ENCODE assay signal across 22 cellular contexts in the genomic region with DNA sequence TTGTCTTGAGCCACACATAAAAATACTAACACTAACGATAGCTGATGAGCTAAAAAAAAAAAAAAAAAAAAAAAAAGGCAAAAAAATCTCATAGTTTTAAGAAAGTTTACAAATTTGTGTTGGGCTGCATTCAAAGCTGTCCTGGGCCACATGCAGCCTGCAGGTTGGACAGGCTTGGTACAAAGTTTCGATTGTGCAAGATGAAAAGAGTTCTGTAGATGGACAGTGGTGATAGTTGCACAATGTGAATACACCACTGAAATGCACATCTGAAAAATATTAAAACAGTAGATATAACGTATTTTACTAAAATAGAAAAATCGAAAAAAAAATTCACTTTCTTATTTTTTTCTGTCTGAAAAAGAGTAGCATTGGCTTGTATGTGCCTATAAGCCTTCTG.
"Had no signal": no experiment of that assay in that cellular context is flagged by ENCODE, and none has a peak within 500 bp of the region (broad histone marks: within the 10 kb centered on the region; RNA-seq: fewer than 3 reads in every experiment).

No MANE protein-coding gene starts in this region.

- ATAC-seq: activated CD4-positive, alpha-beta T cell treated with anti-CD3 and anti-CD28 coated beads for 36 hours; activated naive CD4-positive, alpha-beta T cell treated with anti-CD3 and anti-CD28 coated beads, Interleukin-2, amount 50 U/mL, for 72 hours; activated T-helper 17 cell treated with anti-CD3 and anti-CD28 coated beads, Interleukin-2, amount 50 U/mL, for 72 hours had no signal

- FAIRE-seq: colon, kidney had no signal

- H3K27me3 ChIP-seq: adrenal gland, ascending aorta, brain microvascular endothelial cell, neutrophil, ovary, right atrium auricular region, thyroid gland had no signal

- H3K9me3 ChIP-seq: adrenal gland, psoas muscle, thyroid gland had no signal

- H3K27ac ChIP-seq: adrenal gland, ascending aorta, brain microvascular endothelial cell, neutrophil, ovary, psoas muscle, right atrium auricular region, thyroid gland had no signal

- H3K4me3 ChIP-seq: adrenal gland, ascending aorta, lung, ovary, psoas muscle, right atrium auricular region, thyroid gland had no signal

- DNase-seq: activated B cell treated with CpG ODN at 0.5 μM for 24 hours; activated CD4-positive, alpha-beta T cell treated with anti-CD3 and anti-CD28 coated beads for 36 hours; activated CD4-positive, alpha-beta T cell treated with anti-CD3 and anti-CD28 coated beads, Interleukin-2, amount 50 U/mL, for 4 hours; activated CD8-positive, alpha-beta memory T cell treated with anti-CD3 and anti-CD28 coated beads for 24 hours; activated CD8-positive, alpha-beta memory T cell treated with anti-CD3 and anti-CD28 coated beads, Interleukin-2, amount 50 U/mL, for 4 hours; activated T-cell treated with anti-CD3 and anti-CD28 coated beads, Interleukin-2, amount 50 U/mL, for 24 hours; adrenal gland; brain microvascular endothelial cell; kidney; ovary; psoas muscle; stimulated activated CD4-positive, alpha-beta T cell treated with anti-CD3 and anti-CD28 coated beads, Interleukin-12 subunit alpha, Interleukin-12 subunit beta, amount 100 ng/mL, for 4 hours; stimulated activated CD4-positive, alpha-beta T cell treated with anti-CD3 and anti-CD28 coated beads, Interleukin-4, amount 100 ng/mL, for 4 hours; substantia nigra; thyroid gland had no signal

- H3K36me3 ChIP-seq: ovary had no signal

- H3K4me1 ChIP-seq: adrenal gland, ascending aorta, psoas muscle, right atrium auricular region, thyroid gland had no signal
